In genomic region chr6:116406678-116407345, GRCh38 we compare ENCODE assay signal across 14 cellular contexts. TPM values are rescaled to one million over a fixed set of nuclear protein-coding genes. Genes with fewer than 3 reads are reported as not detected.
DNase-seq lines count a peak whose midpoint lies in the region; ATAC-seq and TF ChIP-seq lines count a peak whose summit lies in the region.
"Had no signal": no experiment of that assay in that cellular context is flagged by ENCODE, and none has a peak within 500 bp of the region (broad histone marks: within the 10 kb centered on the region; RNA-seq: fewer than 3 reads in every experiment).

No MANE protein-coding gene starts in this region.

- no peaks in the 10 kb centered on the region for H3K9me3 ChIP-seq in right atrium auricular region
- H3K9me3 ChIP-seq in T-helper 17 cell (ENCODE audit: control insufficient read depth, low read length, poor library complexity, severe bottlenecking) = no peaks in the 10 kb centered on the region

- peaks cover 46% of the 10 kb centered on the region for H3K4me1 Mint-ChIP-seq in memory B cell
- peaks cover 7% of the 10 kb centered on the region for H3K4me1 Mint-ChIP-seq in T-helper 17 cell

- intact Hi-C loops in Right ventricle myocardium superior (cut with DNase I) = no loop called here

- peaks cover 0 to 50% of the 10 kb centered on the region in 2 donors for H3K4me1 ChIP-seq in right atrium auricular region

- H3K27me3 Mint-ChIP-seq in memory B cell = no peaks in the 10 kb centered on the region
- H3K27me3 Mint-ChIP-seq in T-helper 17 cell = no peaks in the 10 kb centered on the region

- peak overlapping the region; percentile 44 to 51 for H3K27ac ChIP-seq in right atrium auricular region
- H3K27ac ChIP-seq: neural progenitor cell had no signal

- H3K36me3 Mint-ChIP-seq in memory B cell = peaks cover 2% of the 10 kb centered on the region
- peaks cover 2% of the 10 kb centered on the region for H3K36me3 Mint-ChIP-seq in T-helper 17 cell (ENCODE audit: low read depth)

- H3K27ac Mint-ChIP-seq in memory B cell = peak overlapping the region; percentile 84
- no peak overlapping the region for H3K27ac Mint-ChIP-seq in T-helper 17 cell
- H3K27ac Mint-ChIP-seq: neural progenitor cell had no signal

- TF ChIP-seq CTCF in right atrium auricular region (IDR thresholded peaks at IDR 0.05) = no peak

- H3K9me3 Mint-ChIP-seq in memory B cell = no peaks in the 10 kb centered on the region
- H3K9me3 Mint-ChIP-seq: neural progenitor cell had no signal

- H3K36me3 ChIP-seq in right atrium auricular region = no peaks in the 10 kb centered on the region
- H3K36me3 ChIP-seq: neural progenitor cell had no signal

- no peak for ATAC-seq in Right ventricle myocardium superior (ENCODE audit: poor library complexity)
- ATAC-seq in memory B cell (ENCODE audit: low read depth) = no peak
- ATAC-seq in T-helper 17 cell = no peak
- no peak for ATAC-seq in GM21529 (IDR thresholded peaks at IDR 0.05; ENCODE audit: unreplicated experiment)

- no peaks in the 10 kb centered on the region for H3K27me3 ChIP-seq in right atrium auricular region
- H3K27me3 ChIP-seq: neural progenitor cell had no signal

- DNase-seq in right atrium auricular region (ENCODE audit: low spot score) (no peak), Right ventricle myocardium superior (no peak), amniotic epithelial cell (ENCODE audit: low read depth) (peak; percentile 94), memory B cell (ENCODE audit: low spot score in 2 of 2) (no peak), T-helper 17 cell (no peak), NCI-H1105 (lab: John Stamatoyannopoulos, UW) (no peak), NCI-H69 (lab: John Stamatoyannopoulos, UW) (no peak)
- DNase-seq: DMS153; left cardiac atrium; NCI-H526 treated with DMSO at 0.1 percent for 48 hours; SHP77; stimulated activated CD4-positive, alpha-beta T cell treated with anti-CD3 and anti-CD28 coated beads, Interleukin-15, amount 100 ng/mL, for 24 hours had no signal

- no peak overlapping the region for H3K4me3 ChIP-seq in right atrium auricular region
- H3K4me3 ChIP-seq: neural progenitor cell had no signal

- peak overlapping the region; percentile 12 for H3K4me3 Mint-ChIP-seq in memory B cell
- H3K4me3 Mint-ChIP-seq in T-helper 17 cell = no peak overlapping the region
- H3K4me3 Mint-ChIP-seq: neural progenitor cell had no signal

RNA-seq across cellular contexts. Expression of gene DSE, which starts 36.1 kb away (rescaled TPM):
- total RNA-seq in right atrium auricular region (10 to 100 TPM; 19.4 to 31.7 TPM), Right ventricle myocardium superior (10.2 TPM), T-helper 17 cell (10 to 100 TPM; 19.2 to 32.3 TPM)

RNA-seq across cellular contexts. Expression of gene CALHM6, which starts 54.4 kb away (rescaled TPM):
- total RNA-seq in right atrium auricular region (1 to 10 TPM; 2.3 to 3.1 TPM), Right ventricle myocardium superior (1.4 TPM), T-helper 17 cell (1 to 10 TPM; 3.2 to 6.5 TPM)
